ENCODE assay signal across 1 cellular context in genomic region chrX:22122510-22122909, GRCh38.
TF ChIP-seq lines count a peak whose summit lies in the region.

No MANE protein-coding gene starts in this region.

TF ChIP-seq in IMR-90, 13 proteins besides CTCF, POLR2A, EP300 and RAD21:
- peak; percentile 77 for TF ChIP-seq CEBPB (IDR thresholded peaks at IDR 0.05; ENCODE audit: low read depth, low read length)
- TF ChIP-seq BHLHE40 (IDR thresholded peaks at IDR 0.05; ENCODE audit: low read depth, low read length), result no peak
TF ChIP-seq in IMR-90: peak in this region for 1.
